In the genomic region with DNA sequence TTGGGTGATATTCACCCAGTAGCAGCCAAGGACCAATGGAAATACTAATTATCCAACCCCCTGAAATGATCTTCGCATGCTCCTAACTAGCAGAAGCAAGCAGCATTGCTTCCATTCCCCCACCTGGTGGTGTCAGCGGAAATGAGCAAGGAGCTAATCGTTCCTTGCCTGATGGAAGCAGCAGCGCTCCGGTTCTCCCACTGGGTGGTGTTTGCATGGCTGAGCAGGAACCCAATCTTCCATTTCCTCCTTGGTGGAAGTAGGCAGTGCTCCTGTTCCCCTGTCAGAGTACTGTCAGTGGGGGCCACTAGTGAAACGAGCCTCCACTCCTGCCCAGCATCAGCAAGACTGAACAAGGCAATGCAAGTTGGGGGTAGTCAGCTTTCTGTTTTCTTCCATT, we compare ENCODE assay signal across 13 cellular contexts.
DNase-seq lines count a peak whose midpoint lies in the region; ATAC-seq and TF ChIP-seq lines count a peak whose summit lies in the region.
"Had no signal": no experiment of that assay in that cellular context is flagged by ENCODE, and none has a peak within 500 bp of the region (broad histone marks: within the 10 kb centered on the region; RNA-seq: fewer than 3 reads in every experiment).

No MANE protein-coding gene starts in this region.

- no peak overlapping the region for H3K27ac ChIP-seq in SK-N-SH (ENCODE audit: low read depth in 2 of 2, low read length in 1 of 2)
- H3K27ac ChIP-seq in smooth muscle cell (ENCODE audit: low read depth) = no peak overlapping the region

- H3K36me3 ChIP-seq in SK-N-SH (replicated peaks in 1 of 2; ENCODE audit: control insufficient read depth in 1 of 2, insufficient read depth in 2 of 2, low read length in 1 of 2) (no peaks in the 10 kb centered on the region), smooth muscle cell (ENCODE audit: low read depth) (no peaks in the 10 kb centered on the region)

- 59% methylated on average over 5 of the region's 6 CpGs for WGBS in SK-N-SH (ENCODE audit: low lambda C conversion rate)
- WGBS in smooth muscle cell (ENCODE audit: low lambda C conversion rate) = 49% methylated on average over 6 of the region's 6 CpGs

- H3K4me2 ChIP-seq in SK-N-SH (no peak overlapping the region), smooth muscle cell (no peak overlapping the region)

- POLR2A ChIA-PET in SK-N-SH (lab: Yijun Ruan, JAX) = no interaction called here
- POLR2A ChIA-PET in GM10248 (lab: Yijun Ruan, JAX) = no interaction called here

- H3K27me3 ChIP-seq in SK-N-SH (ENCODE audit: insufficient read depth) = no peaks in the 10 kb centered on the region
- peaks cover 3% of the 10 kb centered on the region for H3K27me3 ChIP-seq in smooth muscle cell (ENCODE audit: low read depth)

- no peak for TF ChIP-seq CTCF in SK-N-SH (IDR thresholded peaks at IDR 0.05)
- TF ChIP-seq CTCF in epithelial cell of proximal tubule (conservative IDR thresholded peaks at IDR 0.05; ENCODE audit: low read depth, low read length) = peak; percentile 48
- peak; percentile 21 for TF ChIP-seq CTCF in smooth muscle cell (IDR thresholded peaks at IDR 0.05; ENCODE audit: borderline replicate concordance, insufficient read depth, poor library complexity, severe bottlenecking)
- TF ChIP-seq CTCF in GM10248 (IDR thresholded peaks at IDR 0.05; ENCODE audit: control extremely low read depth, extremely low read depth, low read depth, missing control alignments) = no peak

- H4K20me1 ChIP-seq in SK-N-SH (ENCODE audit: insufficient read depth) (no peaks in the 10 kb centered on the region), smooth muscle cell (ENCODE audit: low read depth) (no peaks in the 10 kb centered on the region)

- H3F3A ChIP-seq in SK-N-SH (replicated peaks; ENCODE audit: insufficient read depth) (no peaks in the 10 kb centered on the region), smooth muscle cell (ENCODE audit: low read depth) (no peaks in the 10 kb centered on the region)

- H3K9me3 ChIP-seq in SK-N-SH (no peaks in the 10 kb centered on the region), smooth muscle cell (replicated peaks; ENCODE audit: low read depth) (no peaks in the 10 kb centered on the region)

- CTCF ChIA-PET in SK-N-SH (lab: Yijun Ruan, JAX) (interaction anchor here (0.6 to 1.6 kb wide), 9 partner anchors 9 to 1609 kb away, joined by 3 to 7 read pairs (median 3); no protein-coding TSS in a partner anchor), GM10248 (lab: Yijun Ruan, JAX) (interaction anchor here (1.6 kb wide), 1 partner anchor 27 kb away, joined by 3 read pairs; no protein-coding TSS in a partner anchor)

- H2AFZ ChIP-seq in SK-N-SH (ENCODE audit: low read depth) (no peak overlapping the region), smooth muscle cell (ENCODE audit: low read depth) (no peak overlapping the region)

- no peaks in the 10 kb centered on the region for H3K9me2 ChIP-seq in SK-N-SH

- H3K79me2 ChIP-seq in SK-N-SH (ENCODE audit: insufficient read depth) (no peaks in the 10 kb centered on the region), smooth muscle cell (ENCODE audit: low read depth) (no peaks in the 10 kb centered on the region)

- no peak for ATAC-seq in SK-N-SH treated with all-trans-retinoic acid at 6 μM for 48 hours
- ATAC-seq: activated CD8-positive, alpha-beta memory T cell treated with anti-CD3 and anti-CD28 coated beads, Interleukin-2, amount 10 ng/mL, durations not matched to agents 7 days and 5 days; GM12878 had no signal

- H3K4me3 ChIP-seq in SK-N-SH (ENCODE audit: low read depth in 2 of 2, low read length in 1 of 2) (peak overlapping the region in 1 of 2 experiments; percentile 24; a peak in 1 of 4 replicates), epithelial cell of proximal tubule (ENCODE audit: low read depth, low read length) (no peak overlapping the region), smooth muscle cell (no peak overlapping the region)
- H3K4me3 ChIP-seq: GM12878 had no signal

- H3K9ac ChIP-seq in SK-N-SH = no peak overlapping the region
- no peak overlapping the region for H3K9ac ChIP-seq in smooth muscle cell (ENCODE audit: low read depth)

- H3K4me1 ChIP-seq in SK-N-SH (ENCODE audit: control insufficient read depth in 1 of 2, insufficient read depth in 2 of 2, low read depth in 1 of 2, low read length in 1 of 2) (no peaks in the 10 kb centered on the region), smooth muscle cell (ENCODE audit: low read depth) (no peaks in the 10 kb centered on the region)

- DNase-seq in SK-N-SH (peak; percentile 20), NCI-H1930 (lab: John Stamatoyannopoulos, UW) (peak; percentile 23 to 39), epithelial cell of proximal tubule (ENCODE audit: low read depth) (no peak), smooth muscle cell (lab: John Stamatoyannopoulos, UW; ENCODE audit: unreplicated experiment) (no peak), NCI-H345 treated with DMSO at 0.1 percent for 48 hours (lab: John Stamatoyannopoulos, UW; ENCODE audit: unreplicated experiment) (no peak), GM10248 (ENCODE audit: extremely low spot score) (no peak)
- DNase-seq in stimulated activated CD8-positive, alpha-beta memory T cell treated with anti-CD3 and anti-CD28 coated beads, Interleukin-4, amount 100 ng/mL, for 48 hours = no peak
- DNase-seq: activated CD8-positive, alpha-beta memory T cell treated with anti-CD3 and anti-CD28 coated beads, Interleukin-2, amount 10 ng/mL, durations not matched to agents 7 days and 5 days; activated naive CD8-positive, alpha-beta T cell treated with anti-CD3 and anti-CD28 coated beads for 36 hours; stimulated activated CD4-positive, alpha-beta T cell treated with anti-CD3 and anti-CD28 coated beads, Interleukin-12 subunit alpha, Interleukin-12 subunit beta, amount 100 ng/mL, for 4 hours; T-helper 2 cell had no signal

- no peak for TF ChIP-seq EP300 in SK-N-SH (IDR thresholded peaks at IDR 0.05; ENCODE audit: borderline replicate concordance in 1 of 2, low read depth in 1 of 2, low read length in 1 of 2)

- TF ChIP-seq RAD21 in SK-N-SH (IDR thresholded peaks at IDR 0.05; ENCODE audit: low read length) = peak; percentile 32; the same call in 1 of the 2 replicates

TF ChIP-seq in SK-N-SH, 30 proteins besides CTCF, POLR2A, EP300 and RAD21 (continues in another document):
- TF ChIP-seq RFX5 (IDR thresholded peaks at IDR 0.05; ENCODE audit: low read length) (no peak), NFIC (IDR thresholded peaks at IDR 0.05; ENCODE audit: borderline replicate concordance) (no peak), RXRA (IDR thresholded peaks at IDR 0.05; ENCODE audit: borderline replicate concordance, low read depth) (no peak), YY1 (IDR thresholded peaks at IDR 0.05; ENCODE audit: low read depth) (no peak), TCF12 (IDR thresholded peaks at IDR 0.05) (no peak), FOXM1 (IDR thresholded peaks at IDR 0.05; ENCODE audit: low read depth) (no peak), GATA2 (CRISPR knock-in tag; IDR thresholded peaks at IDR 0.05) (no peak), CHD2 (IDR thresholded peaks at IDR 0.05; ENCODE audit: low read length, partially characterized antibody) (no peak), MEF2A (IDR thresholded peaks at IDR 0.05; ENCODE audit: borderline replicate concordance, low read depth) (no peak)
- TF ChIP-seq, protein P1, sequence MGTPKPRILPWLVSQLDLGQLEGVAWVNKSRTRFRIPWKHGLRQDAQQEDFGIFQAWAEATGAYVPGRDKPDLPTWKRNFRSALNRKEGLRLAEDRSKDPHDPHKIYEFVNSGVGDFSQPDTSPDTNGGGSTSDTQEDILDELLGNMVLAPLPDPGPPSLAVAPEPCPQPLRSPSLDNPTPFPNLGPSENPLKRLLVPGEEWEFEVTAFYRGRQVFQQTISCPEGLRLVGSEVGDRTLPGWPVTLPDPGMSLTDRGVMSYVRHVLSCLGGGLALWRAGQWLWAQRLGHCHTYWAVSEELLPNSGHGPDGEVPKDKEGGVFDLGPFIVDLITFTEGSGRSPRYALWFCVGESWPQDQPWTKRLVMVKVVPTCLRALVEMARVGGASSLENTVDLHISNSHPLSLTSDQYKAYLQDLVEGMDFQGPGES (IDR thresholded peaks at IDR 0.05; ENCODE audit: low read depth, low read length) = no peak

TF ChIP-seq in SK-N-SH treated with all-trans-retinoic acid at 6 μM for 48 hours, 23 proteins besides CTCF, POLR2A, EP300 and RAD21:
- TF ChIP-seq OSR1 (CRISPR knock-in tag; IDR thresholded peaks at IDR 0.05) (no peak), GLIS3 (CRISPR knock-in tag; IDR thresholded peaks at IDR 0.05) (no peak), TSHZ2 (CRISPR knock-in tag; IDR thresholded peaks at IDR 0.05) (no peak), ZFP30 (CRISPR knock-in tag; IDR thresholded peaks at IDR 0.05) (no peak), ESRRG (CRISPR knock-in tag; IDR thresholded peaks at IDR 0.05) (no peak)

Comparison
In these comparisons a context has a peak if more than half of its experiments do, and no peak if none do; other contexts are left out.
1. DNase-seq: peak in SK-N-SH (single experiment) and NCI-H1930 (2 of 2); none in epithelial cell of proximal tubule (single experiment), smooth muscle cell (single experiment), stimulated activated CD8-positive, alpha-beta memory T cell treated with anti-CD3 and anti-CD28 coated beads, Interleukin-4, amount 100 ng/mL, for 48 hours (single experiment), NCI-H345 treated with DMSO at 0.1 percent for 48 hours (single experiment) and GM10248 (single experiment).
2. CTCF ChIP-seq: peak in epithelial cell of proximal tubule (single experiment) and smooth muscle cell (single experiment); none in SK-N-SH (single experiment) and GM10248 (single experiment).